ENCODE assay signal across 8 cellular contexts in the genomic region with DNA sequence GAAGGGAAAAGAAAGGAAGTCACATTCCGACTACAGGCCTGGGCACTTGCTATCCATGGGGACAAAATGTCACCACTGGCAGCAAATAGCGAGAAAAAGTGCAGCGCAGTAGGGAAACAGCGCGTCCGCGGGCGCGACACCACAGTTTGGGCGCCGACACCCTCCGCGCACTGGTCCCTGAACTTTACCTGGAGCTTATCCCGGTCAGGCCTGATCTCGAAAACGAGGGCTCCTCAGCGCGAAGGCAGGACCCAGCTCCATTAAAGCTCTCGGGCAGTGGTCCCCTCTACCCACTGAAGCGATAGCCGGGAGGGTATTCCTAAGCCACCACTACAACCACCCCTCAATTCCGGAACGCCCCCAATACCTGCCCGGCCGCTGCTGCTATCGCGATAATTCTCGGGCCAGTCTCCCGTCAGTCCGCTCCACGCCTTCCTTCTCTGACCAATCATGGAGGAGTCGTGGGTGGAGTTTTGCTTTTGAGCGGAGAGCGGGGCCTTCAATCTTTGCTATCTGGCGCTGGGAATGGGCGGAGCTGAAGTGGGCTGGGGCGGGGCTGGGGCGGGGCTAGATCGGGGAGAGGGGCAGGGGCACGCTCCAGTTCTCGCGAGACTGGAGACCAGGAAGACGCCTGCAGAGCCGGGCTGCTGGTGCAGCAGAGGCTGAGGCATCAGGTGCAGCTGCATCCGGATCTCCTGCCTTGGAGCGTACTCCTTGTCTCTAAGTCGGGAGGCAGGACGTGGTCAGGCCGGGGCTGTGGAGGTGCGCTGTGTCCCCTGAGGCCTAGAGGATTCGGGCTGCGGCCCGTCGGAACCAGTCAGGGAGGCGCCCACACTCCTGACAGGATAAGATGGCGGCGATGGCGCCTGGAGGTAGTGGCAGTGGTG.
DNase-seq lines count a peak whose midpoint lies in the region; ATAC-seq, FAIRE-seq and TF ChIP-seq lines count a peak whose summit lies in the region.

A gene with protein sequence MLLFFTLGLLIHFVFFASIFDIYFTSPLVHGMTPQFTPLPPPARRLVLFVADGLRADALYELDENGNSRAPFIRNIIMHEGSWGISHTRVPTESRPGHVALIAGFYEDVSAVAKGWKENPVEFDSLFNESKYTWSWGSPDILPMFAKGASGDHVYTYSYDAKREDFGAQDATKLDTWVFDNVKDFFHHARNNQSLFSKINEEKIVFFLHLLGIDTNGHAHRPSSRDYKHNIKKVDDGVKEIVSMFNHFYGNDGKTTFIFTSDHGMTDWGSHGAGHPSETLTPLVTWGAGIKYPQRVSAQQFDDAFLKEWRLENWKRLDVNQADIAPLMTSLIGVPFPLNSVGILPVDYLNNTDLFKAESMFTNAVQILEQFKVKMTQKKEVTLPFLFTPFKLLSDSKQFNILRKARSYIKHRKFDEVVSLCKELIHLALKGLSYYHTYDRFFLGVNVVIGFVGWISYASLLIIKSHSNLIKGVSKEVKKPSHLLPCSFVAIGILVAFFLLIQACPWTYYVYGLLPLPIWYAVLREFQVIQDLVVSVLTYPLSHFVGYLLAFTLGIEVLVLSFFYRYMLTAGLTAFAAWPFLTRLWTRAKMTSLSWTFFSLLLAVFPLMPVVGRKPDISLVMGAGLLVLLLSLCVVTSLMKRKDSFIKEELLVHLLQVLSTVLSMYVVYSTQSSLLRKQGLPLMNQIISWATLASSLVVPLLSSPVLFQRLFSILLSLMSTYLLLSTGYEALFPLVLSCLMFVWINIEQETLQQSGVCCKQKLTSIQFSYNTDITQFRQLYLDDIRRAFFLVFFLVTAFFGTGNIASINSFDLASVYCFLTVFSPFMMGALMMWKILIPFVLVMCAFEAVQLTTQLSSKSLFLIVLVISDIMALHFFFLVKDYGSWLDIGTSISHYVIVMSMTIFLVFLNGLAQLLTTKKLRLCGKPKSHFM (minus strand): TSS at position 401 of the 887 bp plus-strand sequence. CDS start 25,703 bp downstream, outside the sequence.
A gene with protein sequence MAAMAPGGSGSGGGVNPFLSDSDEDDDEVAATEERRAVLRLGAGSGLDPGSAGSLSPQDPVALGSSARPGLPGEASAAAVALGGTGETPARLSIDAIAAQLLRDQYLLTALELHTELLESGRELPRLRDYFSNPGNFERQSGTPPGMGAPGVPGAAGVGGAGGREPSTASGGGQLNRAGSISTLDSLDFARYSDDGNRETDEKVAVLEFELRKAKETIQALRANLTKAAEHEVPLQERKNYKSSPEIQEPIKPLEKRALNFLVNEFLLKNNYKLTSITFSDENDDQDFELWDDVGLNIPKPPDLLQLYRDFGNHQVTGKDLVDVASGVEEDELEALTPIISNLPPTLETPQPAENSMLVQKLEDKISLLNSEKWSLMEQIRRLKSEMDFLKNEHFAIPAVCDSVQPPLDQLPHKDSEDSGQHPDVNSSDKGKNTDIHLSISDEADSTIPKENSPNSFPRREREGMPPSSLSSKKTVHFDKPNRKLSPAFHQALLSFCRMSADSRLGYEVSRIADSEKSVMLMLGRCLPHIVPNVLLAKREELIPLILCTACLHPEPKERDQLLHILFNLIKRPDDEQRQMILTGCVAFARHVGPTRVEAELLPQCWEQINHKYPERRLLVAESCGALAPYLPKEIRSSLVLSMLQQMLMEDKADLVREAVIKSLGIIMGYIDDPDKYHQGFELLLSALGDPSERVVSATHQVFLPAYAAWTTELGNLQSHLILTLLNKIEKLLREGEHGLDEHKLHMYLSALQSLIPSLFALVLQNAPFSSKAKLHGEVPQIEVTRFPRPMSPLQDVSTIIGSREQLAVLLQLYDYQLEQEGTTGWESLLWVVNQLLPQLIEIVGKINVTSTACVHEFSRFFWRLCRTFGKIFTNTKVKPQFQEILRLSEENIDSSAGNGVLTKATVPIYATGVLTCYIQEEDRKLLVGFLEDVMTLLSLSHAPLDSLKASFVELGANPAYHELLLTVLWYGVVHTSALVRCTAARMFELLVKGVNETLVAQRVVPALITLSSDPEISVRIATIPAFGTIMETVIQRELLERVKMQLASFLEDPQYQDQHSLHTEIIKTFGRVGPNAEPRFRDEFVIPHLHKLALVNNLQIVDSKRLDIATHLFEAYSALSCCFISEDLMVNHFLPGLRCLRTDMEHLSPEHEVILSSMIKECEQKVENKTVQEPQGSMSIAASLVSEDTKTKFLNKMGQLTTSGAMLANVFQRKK (plus strand): TSS at position 600 of the 887 bp plus-strand sequence. CDS start 251 bp downstream, at position 851.

- FAIRE-seq in islet of Langerhans (lab: Jason Lieb, UNC) = peak; percentile 89

- ATAC-seq in GM19035 (IDR thresholded peaks at IDR 0.05; ENCODE audit: unreplicated experiment) = peak; percentile 89
- peak; percentile 93 for ATAC-seq in HG03354 (IDR thresholded peaks at IDR 0.05; ENCODE audit: poor library complexity, severe bottlenecking, unreplicated experiment)
- ATAC-seq in activated CD4-positive, CD25-positive, alpha-beta regulatory T cell treated with anti-CD3 and anti-CD28 coated beads, Interleukin-2, amount 50 U/mL, for 24 hours = peak; percentile 94 to 95

- no peak for TF ChIP-seq CTCF in AG09319 (IDR thresholded peaks at IDR 0.05; ENCODE audit: low read depth, low read length)

- DNase-seq in AG09319 (ENCODE audit: extremely low read depth, low read depth) = peak; percentile 97
- DNase-seq in NCI-H446 treated with DMSO at 0.1 percent for 48 hours (lab: John Stamatoyannopoulos, UW) = peak; percentile 93
- DNase-seq in cerebellar nuclear complex (lab: John Stamatoyannopoulos, UW) = peak; percentile 85 to 97
- peak; percentile 87 for DNase-seq in stimulated activated CD4-positive, alpha-beta T cell treated with anti-CD3 and anti-CD28 coated beads, Interleukin-12 subunit alpha, Interleukin-12 subunit beta, amount 100 ng/mL, for 4 hours

Comparison
In these comparisons a context has a peak if more than half of its experiments do, and no peak if none do; other contexts are left out.
1. Peak in every context shown above with its lines: DNase-seq and ATAC-seq.